ENCODE assay signal across 18 cellular contexts in genomic region chr17:31674305-31674704, GRCh38.
DNase-seq lines count a peak whose midpoint lies in the region; FAIRE-seq and TF ChIP-seq lines count a peak whose summit lies in the region.
"Had no signal": no experiment of that assay in that cellular context is flagged by ENCODE, and none has a peak within 500 bp of the region (broad histone marks: within the 10 kb centered on the region; RNA-seq: fewer than 3 reads in every experiment).

No MANE protein-coding gene starts in this region.

- POLR2A ChIA-PET in MCF 10A (lab: Yijun Ruan, JAX): interaction anchor here (0.7 to 1.1 kb wide), 5 partner anchors 15 to 456 kb away, joined by 3 to 4 read pairs (median 4); no protein-coding TSS in a partner anchor

- H3K9me3 ChIP-seq in breast epithelium (no peaks in the 10 kb centered on the region), astrocyte (ENCODE audit: insufficient read depth, low read depth, low read length) (no peaks in the 10 kb centered on the region)
- H3K9me3 ChIP-seq: neutrophil had no signal

- TF ChIP-seq POLR2A in breast epithelium (IDR thresholded peaks at IDR 0.05): no peak

- CTCF ChIA-PET in MCF 10A (lab: Yijun Ruan, JAX): interaction anchor here (0.5 kb wide), 1 partner anchor 117 kb away, joined by 3 read pairs; no protein-coding TSS in a partner anchor

- H3K4me3 Mint-ChIP-seq in MCF 10A (ENCODE audit: unreplicated experiment) (no peak overlapping the region), astrocyte (ENCODE audit: unreplicated experiment) (no peak overlapping the region)
- H3K4me3 Mint-ChIP-seq: activated CD4-positive, alpha-beta T cell treated with anti-CD3 and anti-CD28 coated beads, Interleukin-2, amount 10 ng/mL, durations not matched to agents 24 days and 14 days; type B pancreatic cell had no signal

- intact Hi-C loops in MCF 10A (cut with micrococcal nuclease): loop anchor here (10.0 kb wide), 1 partner anchor 120 kb away; no protein-coding TSS in a partner anchor
- intact Hi-C loops in breast epithelium (cut with DNase I; ENCODE audit: low total_unique reads): no loop called here

- H3K27me3 ChIP-seq in breast epithelium: no peaks in the 10 kb centered on the region
- H3K27me3 ChIP-seq in astrocyte (ENCODE audit: insufficient read depth, low read length): no peaks in the 10 kb centered on the region
- H3K27me3 ChIP-seq: neutrophil had no signal

- H3K9me3 Mint-ChIP-seq in MCF 10A (ENCODE audit: unreplicated experiment) (peaks cover 6% of the 10 kb centered on the region), astrocyte (ENCODE audit: unreplicated experiment) (peaks cover 11% of the 10 kb centered on the region)

- H3K4me1 Mint-ChIP-seq in MCF 10A (ENCODE audit: insufficient read depth, unreplicated experiment): peaks cover 30% of the 10 kb centered on the region
- H3K4me1 Mint-ChIP-seq in astrocyte (ENCODE audit: low read depth, unreplicated experiment): no peaks in the 10 kb centered on the region
- H3K4me1 Mint-ChIP-seq: activated CD4-positive, alpha-beta T cell treated with anti-CD3 and anti-CD28 coated beads, Interleukin-2, amount 10 ng/mL, durations not matched to agents 24 days and 14 days had no signal

- peak overlapping the region; percentile 24 for H2AFZ ChIP-seq in astrocyte (ENCODE audit: low read depth, low read length)

- H3K4me1 ChIP-seq in breast epithelium: no peaks in the 10 kb centered on the region
- H3K4me1 ChIP-seq in astrocyte (ENCODE audit: insufficient read depth, low read length): peaks cover 15% of the 10 kb centered on the region
- H3K4me1 ChIP-seq: A549 had no signal

- H4K20me1 ChIP-seq in astrocyte (ENCODE audit: insufficient read depth, low read length): no peaks in the 10 kb centered on the region

- H3K27ac ChIP-seq in breast epithelium (no peak overlapping the region), astrocyte (ENCODE audit: low read depth, low read length) (no peak overlapping the region)
- H3K27ac ChIP-seq: A549 had no signal

- H3K27me3 Mint-ChIP-seq in MCF 10A (ENCODE audit: insufficient read depth, unreplicated experiment) (no peaks in the 10 kb centered on the region), astrocyte (ENCODE audit: low read depth, unreplicated experiment) (peaks cover 16% of the 10 kb centered on the region)

- FAIRE-seq in astrocyte (lab: Jason Lieb, UNC): peak; percentile 34
- FAIRE-seq: A549 had no signal

- H3K27ac Mint-ChIP-seq in MCF 10A (ENCODE audit: low read depth, unreplicated experiment) (peak overlapping the region; percentile 28), astrocyte (ENCODE audit: unreplicated experiment) (no peak overlapping the region)
- H3K27ac Mint-ChIP-seq: activated CD4-positive, alpha-beta T cell treated with anti-CD3 and anti-CD28 coated beads, Interleukin-2, amount 10 ng/mL, durations not matched to agents 24 days and 14 days; type B pancreatic cell had no signal

- H3K36me3 ChIP-seq in breast epithelium (no peaks in the 10 kb centered on the region), astrocyte (ENCODE audit: insufficient read depth, low read length) (no peaks in the 10 kb centered on the region)
- H3K36me3 ChIP-seq: neutrophil had no signal

- H3K4me2 ChIP-seq in astrocyte (ENCODE audit: low read length): peak overlapping the region; percentile 56
- H3K4me2 ChIP-seq: A549 had no signal

- TF ChIP-seq CTCF in MCF 10A (IDR thresholded peaks at IDR 0.05; ENCODE audit: unreplicated experiment): no peak
- no peak for TF ChIP-seq CTCF in breast epithelium (IDR thresholded peaks at IDR 0.05)
- no peak for TF ChIP-seq CTCF in astrocyte (IDR thresholded peaks at IDR 0.05; ENCODE audit: insufficient read depth, low read depth, low read length)
- no peak for TF ChIP-seq CTCF in foreskin fibroblast (IDR thresholded peaks at IDR 0.05; ENCODE audit: low read depth, low read length)

- H3K79me2 ChIP-seq in astrocyte (ENCODE audit: insufficient read depth, low read length): no peaks in the 10 kb centered on the region

- H3K36me3 Mint-ChIP-seq in MCF 10A (ENCODE audit: insufficient read depth, unreplicated experiment): no peaks in the 10 kb centered on the region
- no peaks in the 10 kb centered on the region for H3K36me3 Mint-ChIP-seq in astrocyte (ENCODE audit: low read depth, unreplicated experiment)
- H3K36me3 Mint-ChIP-seq: type B pancreatic cell had no signal

- no TSS peak for BruUV-seq in MCF 10A (replicated peaks; lab: Mats Ljungman, UMichigan)

- H3K9ac ChIP-seq in astrocyte (ENCODE audit: low read length): no peak overlapping the region

- H3K4me3 ChIP-seq in breast epithelium (no peak overlapping the region), astrocyte (ENCODE audit: insufficient read depth, low read depth, low read length) (no peak overlapping the region), foreskin fibroblast (ENCODE audit: low read depth in 1 of 2, low read length in 2 of 2) (no peak overlapping the region)
- H3K4me3 ChIP-seq: A549 had no signal

- DNase-seq in MCF 10A (ENCODE audit: unreplicated experiment) (peak; percentile 80), breast epithelium (ENCODE audit: low spot score in 2 of 2) (no peak), astrocyte (ENCODE audit: low read depth) (peak; percentile 67), foreskin fibroblast (peak; percentile 25 to 59), cerebellar nuclear complex (lab: John Stamatoyannopoulos, UW) (no peak), DMS114 treated with DMSO at 0.1 percent for 48 hours (lab: John Stamatoyannopoulos, UW; ENCODE audit: unreplicated experiment) (no peak), hippocampal formation (lab: John Stamatoyannopoulos, UW) (no peak)
- DNase-seq in activated naive CD4-positive, alpha-beta T cell treated with Interleukin-2 at 50 U/mL for 16 hours: no peak
- DNase-seq: activated CD4-positive, alpha-beta T cell treated with anti-CD3 and anti-CD28 coated beads, Interleukin-2, amount 10 ng/mL, durations not matched to agents 24 days and 14 days; activated effector memory CD4-positive, alpha-beta T cell treated with Interleukin-2 at 50 U/mL for 16 hours; left ventricle myocardium superior; MV-4-11; NCI-H2227 treated with DMSO at 0.1 percent for 48 hours; OCI-M1; T-helper 2 cell had no signal

Comparison
In these comparisons a context has a peak if more than half of its experiments do, and no peak if none do; other contexts are left out.
1. DNase-seq: peak in MCF 10A (single experiment), astrocyte (single experiment) and foreskin fibroblast (2 of 2); none in breast epithelium (0 of 2), cerebellar nuclear complex (0 of 2), DMS114 treated with DMSO at 0.1 percent for 48 hours (single experiment), hippocampal formation (0 of 2) and activated naive CD4-positive, alpha-beta T cell treated with Interleukin-2 at 50 U/mL for 16 hours (single experiment).